Comparison of ENCODE assay signal across 22 cellular contexts in genomic region chr15:93057618-93058017, GRCh38. TPM values are rescaled to one million over a fixed set of nuclear protein-coding genes. Genes with fewer than 3 reads are reported as not detected.
DNase-seq lines count a peak whose midpoint lies in the region; ATAC-seq, FAIRE-seq and TF ChIP-seq lines count a peak whose summit lies in the region.
"Had no signal": no experiment of that assay in that cellular context is flagged by ENCODE, and none has a peak within 500 bp of the region (broad histone marks: within the 10 kb centered on the region; RNA-seq: fewer than 3 reads in every experiment).

No MANE protein-coding gene starts in this region.

- no peaks in the 10 kb centered on the region for H3K9me3 ChIP-seq in lower lobe of right lung

- intact Hi-C loops in lower lobe of right lung (cut with DNase I) = no loop called here
- intact Hi-C loops in posterior vena cava (cut with DNase I) = no loop called here

- no peaks in the 10 kb centered on the region for H3K27me3 Mint-ChIP-seq in type B pancreatic cell

- DNase-seq in bronchial epithelial cell (ENCODE audit: low read depth) (no peak), lower lobe of right lung (peak; percentile 3), posterior vena cava (ENCODE audit: low spot score) (peak; percentile 43), type B pancreatic cell (ENCODE audit: extremely low spot score, unreplicated experiment) (no peak), SHP77 treated with DMSO at 0.1 percent for 48 hours (lab: John Stamatoyannopoulos, UW) (no peak), NCI-H2196 (lab: John Stamatoyannopoulos, UW; ENCODE audit: unreplicated experiment) (no peak)
- no peak for DNase-seq in activated CD4-positive, CD25-positive, alpha-beta regulatory T cell treated with anti-CD3 and anti-CD28 coated beads, Interleukin-2, amount 50 U/mL, for 72 hours
- DNase-seq: ACHN, DND-41, HCEC 1CT, NCI-H1092 treated with DMSO at 0.1 percent for 48 hours, NCI-H146, NCI-H2029 treated with DMSO at 0.1 percent for 48 hours, NCI-H2171, NCI-H446, NCI-H526 treated with DMSO at 0.1 percent for 48 hours, SIG-M5 had no signal

- H3K27me3 ChIP-seq in bronchial epithelial cell (ENCODE audit: control insufficient read depth, insufficient read depth, low read length) (no peaks in the 10 kb centered on the region), lower lobe of right lung (ENCODE audit: low read depth) (no peaks in the 10 kb centered on the region)

- no peak for ATAC-seq in lower lobe of right lung
- ATAC-seq: K562, SK-N-SH treated with all-trans-retinoic acid at 6 μM for 48 hours had no signal

- H3K36me3 ChIP-seq in bronchial epithelial cell (ENCODE audit: control insufficient read depth, insufficient read depth, low read length) = no peaks in the 10 kb centered on the region
- no peaks in the 10 kb centered on the region for H3K36me3 ChIP-seq in lower lobe of right lung

- FAIRE-seq in bronchial epithelial cell (lab: Jason Lieb, UNC) = peak; percentile 58
- FAIRE-seq: K562, RCC 7860 had no signal

- peaks cover 33% of the 10 kb centered on the region for H3K4me1 Mint-ChIP-seq in type B pancreatic cell (ENCODE audit: unreplicated experiment)

- H3K27ac Mint-ChIP-seq in type B pancreatic cell = peak overlapping the region; percentile 23

- H3K4me3 ChIP-seq in bronchial epithelial cell (ENCODE audit: low read depth, low read length) = no peak overlapping the region
- no peak overlapping the region for H3K4me3 ChIP-seq in lower lobe of right lung
- H3K4me3 ChIP-seq: K562 had no signal

- H3K9me3 Mint-ChIP-seq in type B pancreatic cell = no peaks in the 10 kb centered on the region

- H3K4me3 Mint-ChIP-seq in type B pancreatic cell = no peak overlapping the region
- H3K4me3 Mint-ChIP-seq: CD14-positive monocyte had no signal

- peaks cover 10% of the 10 kb centered on the region for H3K4me1 ChIP-seq in lower lobe of right lung

- TF ChIP-seq CTCF in bronchial epithelial cell (IDR thresholded peaks at IDR 0.05; ENCODE audit: insufficient read depth, low read length, severe bottlenecking) (no peak), lower lobe of right lung (IDR thresholded peaks at IDR 0.05) (no peak), type B pancreatic cell (conservative IDR thresholded peaks at IDR 0.05) (no peak)

- peaks cover 15% of the 10 kb centered on the region for H3K36me3 Mint-ChIP-seq in type B pancreatic cell
- H3K36me3 Mint-ChIP-seq: CD14-positive monocyte had no signal

- H3K27ac ChIP-seq in lower lobe of right lung = no peak overlapping the region

RNA-seq across cellular contexts. Expression of gene RGMA, which starts 31.4 kb away (rescaled TPM):
- 0.53 and 1.0 TPM in 2 replicates for total RNA-seq in bronchial epithelial cell
- 9.7 TPM for total RNA-seq in lower lobe of right lung
- total RNA-seq in posterior vena cava = 10 to 100 TPM; 20.3 to 33.9 TPM
- 37.0 and 41.6 TPM in 2 replicates for total RNA-seq in type B pancreatic cell (ENCODE audit: low replicate concordance)
- total RNA-seq: OCI-LY7 had no signal

Comparison
In these comparisons a context has a peak if more than half of its experiments do, and no peak if none do; other contexts are left out.
1. DNase-seq: peak in lower lobe of right lung (single experiment) and posterior vena cava (single experiment); none in bronchial epithelial cell (single experiment), type B pancreatic cell (single experiment), SHP77 treated with DMSO at 0.1 percent for 48 hours (single experiment), activated CD4-positive, CD25-positive, alpha-beta regulatory T cell treated with anti-CD3 and anti-CD28 coated beads, Interleukin-2, amount 50 U/mL, for 72 hours (single experiment) and NCI-H2196 (single experiment).